14 cellular contexts compared by ENCODE assay signal in genomic region chr7:44323381-44324203, GRCh38. TPM values are rescaled to one million over a fixed set of nuclear protein-coding genes. Genes with fewer than 3 reads are reported as not detected.
DNase-seq lines count a peak whose midpoint lies in the region; ATAC-seq and TF ChIP-seq lines count a peak whose summit lies in the region.
"Had no signal": no experiment of that assay in that cellular context is flagged by ENCODE, and none has a peak within 500 bp of the region (broad histone marks: within the 10 kb centered on the region; RNA-seq: fewer than 3 reads in every experiment).

No MANE protein-coding gene starts in this region.

- H2BK15ac ChIP-seq in neuronal stem cell (ENCODE audit: low read length): peak overlapping the region; percentile 5

- ATAC-seq in GM21717 (IDR thresholded peaks at IDR 0.05; ENCODE audit: unreplicated experiment) (no peak), body of pancreas (no peak)

- no peak overlapping the region for H4K91ac ChIP-seq in neuronal stem cell (ENCODE audit: low read depth, low read length, poor library complexity)

- 89% methylated on average over 15 of the region's 17 CpGs for WGBS in HUES64
- no CpG with 5 or more reads among the region's 17 CpGs for WGBS in neuronal stem cell (ENCODE audit: extremely low coverage in 2 of 2, insufficient read length in 2 of 2, insufficient replicate concordance in 1 of 2), 2 donors
- WGBS in body of pancreas, 2 donors: 84% methylated on average over 13 to 17 of the region's 17 CpGs

- no peak for TF ChIP-seq CTCF in GM10266 (IDR thresholded peaks at IDR 0.05; ENCODE audit: control insufficient read depth, insufficient read depth, low read depth, missing control alignments)
- no peak for TF ChIP-seq CTCF in body of pancreas (IDR thresholded peaks at IDR 0.05)

- no peak overlapping the region for H3K4me2 ChIP-seq in neuronal stem cell (ENCODE audit: insufficient read depth, low read length, poor library complexity, severe bottlenecking)
- H3K4me2 ChIP-seq: KMS-11 had no signal

- no peak overlapping the region for H3K9ac ChIP-seq in HUES64 (ENCODE audit: low read depth, low read length)
- H3K9ac ChIP-seq in neuronal stem cell (ENCODE audit: low read depth, low read length, poor library complexity): no peak overlapping the region
- H3K9ac ChIP-seq: KMS-11 had no signal

- H3K27me3 ChIP-seq in HUES64 (ENCODE audit: insufficient read depth, low read length) (peaks cover 71% of the 10 kb centered on the region), neuronal stem cell (ENCODE audit: control insufficient read depth in 3 of 3, insufficient read depth in 3 of 3, low read depth in 1 of 3, low read length in 3 of 3) (peaks cover 9 to 84% (median 52%) of the 10 kb centered on the region in 3 experiments), body of pancreas (peaks cover 0 to 6% of the 10 kb centered on the region in 2 donors)

- H2BK5ac ChIP-seq in neuronal stem cell (ENCODE audit: low read length): no peak overlapping the region

- no peak overlapping the region for H2AFZ ChIP-seq in neuronal stem cell (ENCODE audit: low read length)

- no peak overlapping the region for H3K27ac ChIP-seq in HUES64 (ENCODE audit: low read depth, low read length)
- no peak overlapping the region for H3K27ac ChIP-seq in neuronal stem cell (replicated peaks; ENCODE audit: low read length)
- H3K27ac ChIP-seq in body of pancreas: no peak overlapping the region
- H3K27ac ChIP-seq: KMS-11 had no signal

- H3K4ac ChIP-seq in neuronal stem cell (ENCODE audit: low read length): no peak overlapping the region

- no peak overlapping the region for H3K14ac ChIP-seq in neuronal stem cell (ENCODE audit: low read length)

- no peak overlapping the region for H4K8ac ChIP-seq in neuronal stem cell (ENCODE audit: low read depth, low read length)

- H3K9me3 ChIP-seq in HUES64 (ENCODE audit: insufficient read depth, low read depth, low read length) (no peaks in the 10 kb centered on the region), neuronal stem cell (replicated peaks in 1 of 2; ENCODE audit: control insufficient read depth in 2 of 2, insufficient read depth in 1 of 2, low read depth in 1 of 2, low read length in 2 of 2) (peaks cover 0 to 2% of the 10 kb centered on the region in 2 donors), body of pancreas (no peaks in the 10 kb centered on the region)

- H3K4me1 ChIP-seq in HUES64 (ENCODE audit: insufficient read depth, low read length): no peaks in the 10 kb centered on the region
- no peaks in the 10 kb centered on the region for H3K4me1 ChIP-seq in neuronal stem cell (ENCODE audit: control insufficient read depth in 2 of 2, insufficient read depth in 1 of 2, low read depth in 1 of 2, low read length in 2 of 2)
- H3K4me1 ChIP-seq in body of pancreas: peaks cover 5% of the 10 kb centered on the region

- no peak for TF ChIP-seq POLR2A in body of pancreas (IDR thresholded peaks at IDR 0.05)

- H2BK120ac ChIP-seq in neuronal stem cell (ENCODE audit: low read depth, low read length): no peak overlapping the region

- H3K23ac ChIP-seq in neuronal stem cell (ENCODE audit: low read depth, low read length, poor library complexity): no peak overlapping the region

- no peak overlapping the region for H3K18ac ChIP-seq in neuronal stem cell (ENCODE audit: low read length)

- H3K4me3 ChIP-seq in HUES64 (ENCODE audit: low read length) (0 out of 2 replicates have a peak overlapping the region, but pooled peaks have one; percentile 44), neuronal stem cell (ENCODE audit: low read length in 2 of 2) (no peak overlapping the region), body of pancreas (no peak overlapping the region)

- H2BK12ac ChIP-seq in neuronal stem cell (ENCODE audit: low read length): no peak overlapping the region

- no peaks in the 10 kb centered on the region for H3K36me3 ChIP-seq in HUES64 (ENCODE audit: insufficient read depth, low read length)
- no peaks in the 10 kb centered on the region for H3K36me3 ChIP-seq in neuronal stem cell (replicated peaks in 1 of 2; ENCODE audit: control insufficient read depth in 2 of 2, insufficient read depth in 2 of 2, low read length in 2 of 2)
- no peaks in the 10 kb centered on the region for H3K36me3 ChIP-seq in body of pancreas (replicated peaks in 1 of 2; ENCODE audit: insufficient read depth in 1 of 2, low read depth in 2 of 2)

- DNase-seq in GM10266 (ENCODE audit: extremely low spot score) (peak; percentile 24), ecto neural progenitor cell (ENCODE audit: low spot score) (peak; percentile 46), neuronal stem cell (ENCODE audit: low spot score) (no peak), GM19238 (ENCODE audit: insufficient read length, low spot score) (no peak), body of pancreas (no peak)
- DNase-seq: activated CD4-positive, alpha-beta T cell treated with anti-CD3 and anti-CD28 coated beads, Interleukin-2, amount 50 U/mL, for 1 hour; DMS 273 treated with DMSO at 0.1 percent for 48 hours; NCI-H1105; NK-92 treated with Interleukin-12 subunit alpha and Interleukin-12 subunit beta, amount 100 ng/mL, for 24 hours; SIG-M5; T1000 had no signal

- peaks cover 2% of the 10 kb centered on the region for H3K79me1 ChIP-seq in neuronal stem cell (ENCODE audit: low read depth, low read length)

- intact Hi-C loops in body of pancreas (cut with DNase I): no loop called here

- H2AK5ac ChIP-seq in neuronal stem cell (ENCODE audit: low read depth, low read length): peak overlapping the region; percentile 90

RNA-seq across cellular contexts. Expression of gene CAMK2B, which starts 1.8 kb away (rescaled TPM):
- 0.10 TPM for polyA plus RNA-seq in HUES64 (2013, experiment 1 of 2)
- 0.38 TPM for polyA plus RNA-seq in HUES64 (2013, experiment 2 of 2)
- polyA plus RNA-seq in neuronal stem cell (2013, experiment 1 of 2): 0.79 TPM
- polyA plus RNA-seq in neuronal stem cell (2013, experiment 2 of 2): 0.65 TPM
- 1 to 10 TPM in 1 of 2 donors, under 1 TPM in 1; 0.52 to 7.6 TPM for total RNA-seq in body of pancreas

Comparison
In these comparisons a context has a peak if more than half of its experiments do, and no peak if none do; other contexts are left out.
1. DNase-seq: peak in GM10266 (single experiment) and ecto neural progenitor cell (single experiment); none in neuronal stem cell (single experiment), GM19238 (single experiment) and body of pancreas (0 of 4).